Comparison of ENCODE assay signal across 1 cellular context in the genomic region with DNA sequence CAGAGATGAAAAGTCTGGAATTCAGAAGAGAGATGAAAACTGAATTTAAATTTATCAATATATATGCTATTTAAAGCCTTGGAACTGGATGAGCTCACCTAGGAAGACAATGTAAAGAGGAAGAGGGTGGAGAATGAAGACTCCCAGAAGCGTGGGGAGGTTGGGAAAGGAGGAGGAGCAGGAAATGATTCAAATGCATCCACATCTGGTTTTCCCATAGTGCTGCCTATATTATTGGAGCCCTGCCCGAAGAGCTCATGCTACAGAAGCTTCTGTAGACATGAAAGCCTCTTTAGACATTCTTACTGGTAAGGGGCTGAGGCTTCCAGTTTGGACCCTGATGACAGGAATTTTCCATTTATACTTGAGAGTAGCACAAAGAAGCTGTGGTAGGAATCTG.
TF ChIP-seq lines count a peak whose summit lies in the region.

No MANE protein-coding gene starts in this region.

TF ChIP-seq in A549, 52 proteins besides CTCF, POLR2A, EP300 and RAD21 (continued from another document):
- TF ChIP-seq, protein P1, sequence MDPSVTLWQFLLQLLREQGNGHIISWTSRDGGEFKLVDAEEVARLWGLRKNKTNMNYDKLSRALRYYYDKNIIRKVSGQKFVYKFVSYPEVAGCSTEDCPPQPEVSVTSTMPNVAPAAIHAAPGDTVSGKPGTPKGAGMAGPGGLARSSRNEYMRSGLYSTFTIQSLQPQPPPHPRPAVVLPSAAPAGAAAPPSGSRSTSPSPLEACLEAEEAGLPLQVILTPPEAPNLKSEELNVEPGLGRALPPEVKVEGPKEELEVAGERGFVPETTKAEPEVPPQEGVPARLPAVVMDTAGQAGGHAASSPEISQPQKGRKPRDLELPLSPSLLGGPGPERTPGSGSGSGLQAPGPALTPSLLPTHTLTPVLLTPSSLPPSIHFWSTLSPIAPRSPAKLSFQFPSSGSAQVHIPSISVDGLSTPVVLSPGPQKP (IDR thresholded peaks at IDR 0.05; ENCODE audit: low read depth, low read length) = no peak
- no peak for TF ChIP-seq TP53 (CRISPR knock-in tag; IDR thresholded peaks at IDR 0.05)
- no peak for TF ChIP-seq MAFK (IDR thresholded peaks at IDR 0.05; ENCODE audit: partially characterized antibody)
- no peak for TF ChIP-seq FOXS1 (CRISPR knock-in tag; IDR thresholded peaks at IDR 0.05)
- no peak for TF ChIP-seq HES2 (IDR thresholded peaks at IDR 0.05)
- no peak for TF ChIP-seq HEYL (CRISPR knock-in tag; IDR thresholded peaks at IDR 0.05)
- no peak for TF ChIP-seq RARB (CRISPR knock-in tag; IDR thresholded peaks at IDR 0.05)
- TF ChIP-seq SMC3 (IDR thresholded peaks at IDR 0.05) = no peak
- no peak for TF ChIP-seq SREBF2 (IDR thresholded peaks at IDR 0.05)
- no peak for TF ChIP-seq EHF (CRISPR knock-in tag; IDR thresholded peaks at IDR 0.05)
- TF ChIP-seq USF2 (IDR thresholded peaks at IDR 0.05) = no peak
- no peak for TF ChIP-seq ATOH8 (CRISPR knock-in tag; IDR thresholded peaks at IDR 0.05; ENCODE audit: low read depth)
- TF ChIP-seq HOXB13 (CRISPR knock-in tag; IDR thresholded peaks at IDR 0.05; ENCODE audit: low read depth) = no peak
- no peak for TF ChIP-seq HOXB5 (CRISPR knock-in tag; IDR thresholded peaks at IDR 0.05)
- TF ChIP-seq CEBPB (IDR thresholded peaks at IDR 0.05) = no peak
- no peak for TF ChIP-seq FOSL2 (IDR thresholded peaks at IDR 0.05)
- no peak for TF ChIP-seq FOSL2 (CRISPR knock-in tag; IDR thresholded peaks at IDR 0.05)
